ENCODE assay signal across 34 cellular contexts in genomic region chr4:185752881-185753280, GRCh38. TPM values are rescaled to one million over a fixed set of nuclear protein-coding genes. Genes with fewer than 3 reads are reported as not detected.
"Had no signal": no experiment of that assay in that cellular context is flagged by ENCODE, and none has a peak within 500 bp of the region (broad histone marks: within the 10 kb centered on the region; RNA-seq: fewer than 3 reads in every experiment).

No MANE protein-coding gene starts in this region.

- H3K27me3 Mint-ChIP-seq: activated CD4-positive, alpha-beta T cell treated with anti-CD3 and anti-CD28 coated beads, Interleukin-2, amount 10 ng/mL, durations not matched to agents 24 days and 14 days; activated CD8-positive, alpha-beta memory T cell treated with anti-CD3 and anti-CD28 coated beads, Interleukin-2, amount 10 ng/mL, durations not matched to agents 7 days and 5 days; activated naive CD8-positive, alpha-beta T cell treated with anti-CD3 and anti-CD28 coated beads, Interleukin-2, amount 10 ng/mL, durations not matched to agents 7 days and 5 days had no signal

- H3K36me3 ChIP-seq: ascending aorta, brain microvascular endothelial cell, esophagus squamous epithelium, gastroesophageal sphincter had no signal

- H3K4me3 ChIP-seq: ascending aorta, coronary artery, dorsolateral prefrontal cortex, esophagus squamous epithelium, gastroesophageal sphincter had no signal

- H3K9me3 ChIP-seq: ascending aorta, esophagus squamous epithelium, gastroesophageal sphincter had no signal

- H3K36me3 Mint-ChIP-seq: activated CD4-positive, alpha-beta memory T cell treated with anti-CD3 and anti-CD28 coated beads for 36 hours; activated CD8-positive, alpha-beta memory T cell treated with anti-CD3 and anti-CD28 coated beads, Interleukin-2, amount 10 ng/mL, durations not matched to agents 7 days and 5 days; activated naive CD4-positive, alpha-beta T cell treated with anti-CD3 and anti-CD28 coated beads, Interleukin-2, amount 50 U/mL, for 72 hours; activated naive CD8-positive, alpha-beta T cell treated with anti-CD3 and anti-CD28 coated beads, Interleukin-2, amount 10 ng/mL, durations not matched to agents 7 days and 5 days; T-cell had no signal

- H3K27ac Mint-ChIP-seq: activated CD4-positive, alpha-beta memory T cell treated with anti-CD3 and anti-CD28 coated beads for 36 hours; activated CD4-positive, alpha-beta T cell treated with anti-CD3 and anti-CD28 coated beads for 36 hours; activated CD4-positive, alpha-beta T cell treated with anti-CD3 and anti-CD28 coated beads, Interleukin-2, amount 10 ng/mL, durations not matched to agents 24 days and 14 days; activated CD8-positive, alpha-beta memory T cell treated with anti-CD3 and anti-CD28 coated beads, Interleukin-2, amount 10 ng/mL, durations not matched to agents 7 days and 5 days; activated CD8-positive, alpha-beta T cell treated with anti-CD3 and anti-CD28 coated beads, Interleukin-2, amount 10 ng/mL, durations not matched to agents 7 days and 5 days; activated naive CD4-positive, alpha-beta T cell treated with anti-CD3 and anti-CD28 coated beads for 36 hours; activated naive CD4-positive, alpha-beta T cell treated with anti-CD3 and anti-CD28 coated beads, Interleukin-2, amount 50 U/mL, for 72 hours; activated naive CD8-positive, alpha-beta T cell treated with anti-CD3 and anti-CD28 coated beads, Interleukin-2, amount 10 ng/mL, durations not matched to agents 7 days and 5 days; activated T-helper 1 cell treated with anti-CD3 and anti-CD28 coated beads, Interleukin-12 subunit alpha, Interleukin-12 subunit beta, Interleukin-2, Interleukin-4 antibody, amounts not matched to agents 30 ng/mL and 10 ng/mL and 1 ng/mL, durations not matched to agents 14 hours and 24 hours and 36 hours; activated T-helper 2 cell treated with anti-CD3 and anti-CD28 coated beads, Interferon-gamma antibody, Interleukin-2, Interleukin-4, amounts not matched to agents 10 μg/mL and 5 μg/mL and 100 μg/mL, durations not matched to agents 14 hours and 24 hours and 36 hours; dendritic cell treated with granulocyte-macrophage colony-stimulating factor and Interleukin-4, amounts not matched to agents 40 ng/mL and 50 ng/mL, for 4 days; endodermal cell; T-cell; T-helper 1 cell treated with Interleukin-12 subunit alpha and Interleukin-12 subunit beta and Interleukin-4 antibody, amounts not matched to agents 30 μg/mL and 1 μg/mL, for 36 hours had no signal

- H3K4me3 Mint-ChIP-seq: activated CD4-positive, alpha-beta memory T cell treated with anti-CD3 and anti-CD28 coated beads for 36 hours; activated CD4-positive, alpha-beta T cell treated with anti-CD3 and anti-CD28 coated beads for 36 hours; activated CD4-positive, alpha-beta T cell treated with anti-CD3 and anti-CD28 coated beads, Interleukin-2, amount 10 ng/mL, durations not matched to agents 24 days and 14 days; activated CD8-positive, alpha-beta memory T cell treated with anti-CD3 and anti-CD28 coated beads, Interleukin-2, amount 10 ng/mL, durations not matched to agents 7 days and 5 days; activated CD8-positive, alpha-beta T cell treated with anti-CD3 and anti-CD28 coated beads, Interleukin-2, amount 10 ng/mL, durations not matched to agents 7 days and 5 days; activated naive CD4-positive, alpha-beta T cell treated with anti-CD3 and anti-CD28 coated beads for 36 hours; activated naive CD8-positive, alpha-beta T cell treated with anti-CD3 and anti-CD28 coated beads, Interleukin-2, amount 10 ng/mL, durations not matched to agents 7 days and 5 days; activated T-helper 1 cell treated with anti-CD3 and anti-CD28 coated beads, Interleukin-12 subunit alpha, Interleukin-12 subunit beta, Interleukin-2, Interleukin-4 antibody, amounts not matched to agents 30 ng/mL and 10 ng/mL and 1 ng/mL, durations not matched to agents 14 hours and 24 hours and 36 hours; central memory CD8-positive, alpha-beta T cell; dendritic cell treated with granulocyte-macrophage colony-stimulating factor and Interleukin-4, amounts not matched to agents 40 ng/mL and 50 ng/mL, for 4 days; endodermal cell; T-cell; T-helper 1 cell treated with Interleukin-12 subunit alpha and Interleukin-12 subunit beta and Interleukin-4 antibody, amounts not matched to agents 30 μg/mL and 1 μg/mL, for 36 hours had no signal

- H3K27ac ChIP-seq: ascending aorta, brain microvascular endothelial cell, coronary artery, dorsolateral prefrontal cortex, esophagus squamous epithelium, gastroesophageal sphincter had no signal

- H3K4me1 ChIP-seq: ascending aorta, esophagus squamous epithelium had no signal

- H3K4me1 Mint-ChIP-seq: activated CD4-positive, alpha-beta T cell treated with anti-CD3 and anti-CD28 coated beads for 36 hours; activated CD4-positive, alpha-beta T cell treated with anti-CD3 and anti-CD28 coated beads, Interleukin-2, amount 10 ng/mL, durations not matched to agents 24 days and 14 days; activated CD8-positive, alpha-beta memory T cell treated with anti-CD3 and anti-CD28 coated beads, Interleukin-2, amount 10 ng/mL, durations not matched to agents 7 days and 5 days; activated naive CD8-positive, alpha-beta T cell treated with anti-CD3 and anti-CD28 coated beads, Interleukin-2, amount 10 ng/mL, durations not matched to agents 7 days and 5 days; central memory CD8-positive, alpha-beta T cell; T-cell had no signal

- DNase-seq: activated CD4-positive, alpha-beta memory T cell treated with anti-CD3 and anti-CD28 coated beads for 36 hours; activated CD4-positive, alpha-beta T cell treated with anti-CD3 and anti-CD28 coated beads for 36 hours; activated CD4-positive, alpha-beta T cell treated with anti-CD3 and anti-CD28 coated beads, Interleukin-2, amount 10 ng/mL, durations not matched to agents 24 days and 14 days; activated CD4-positive, CD25-positive, alpha-beta regulatory T cell; activated CD4-positive, CD25-positive, alpha-beta regulatory T cell treated with anti-CD3 and anti-CD28 coated beads, Interleukin-2, amount 50 U/mL, for 72 hours; activated CD8-positive, alpha-beta memory T cell treated with anti-CD3 and anti-CD28 coated beads, Interleukin-2, amount 10 ng/mL, durations not matched to agents 7 days and 5 days; activated CD8-positive, alpha-beta memory T cell treated with anti-CD3 and anti-CD28 coated beads, Interleukin-2, amount 50 U/mL, for 4 hours; activated CD8-positive, alpha-beta T cell treated with anti-CD3 and anti-CD28 coated beads, Interleukin-2, amount 10 ng/mL, durations not matched to agents 7 days and 5 days; activated effector memory CD4-positive, alpha-beta T cell treated with anti-CD3 and anti-CD28 coated beads, Interleukin-2, amount 50 U/mL, for 16 hours; activated naive CD4-positive, alpha-beta T cell treated with anti-CD3 and anti-CD28 coated beads for 36 hours; activated naive CD8-positive, alpha-beta T cell treated with anti-CD3 and anti-CD28 coated beads, Interleukin-2, amount 10 ng/mL, durations not matched to agents 7 days and 5 days; activated T-cell treated with anti-CD3 and anti-CD28 coated beads, Interleukin-2, amount 50 U/mL, for 1 hour; activated T-cell treated with anti-CD3 and anti-CD28 coated beads, Interleukin-2, amount 50 U/mL, for 48 hours; brain microvascular endothelial cell; dorsolateral prefrontal cortex; effector memory CD4-positive, alpha-beta T cell; endodermal cell; erythroblast; esophagus squamous epithelium; foreskin melanocyte; SW 1271; T-cell; T1000 had no signal

- ATAC-seq: activated CD4-positive, alpha-beta T cell treated with anti-CD3 and anti-CD28 coated beads for 36 hours; activated CD8-positive, alpha-beta memory T cell treated with anti-CD3 and anti-CD28 coated beads, Interleukin-2, amount 10 ng/mL, durations not matched to agents 7 days and 5 days; activated CD8-positive, alpha-beta T cell treated with anti-CD3 and anti-CD28 coated beads, Interleukin-2, amount 10 ng/mL, durations not matched to agents 7 days and 5 days; activated naive CD4-positive, alpha-beta T cell treated with anti-CD3 and anti-CD28 coated beads, Interleukin-2, amount 50 U/mL, for 72 hours; gastroesophageal sphincter; T-cell had no signal

- H3K9me3 Mint-ChIP-seq: activated CD4-positive, alpha-beta memory T cell treated with anti-CD3 and anti-CD28 coated beads for 36 hours; activated CD4-positive, alpha-beta T cell treated with anti-CD3 and anti-CD28 coated beads, Interleukin-2, amount 10 ng/mL, durations not matched to agents 24 days and 14 days; activated naive CD4-positive, alpha-beta T cell treated with anti-CD3 and anti-CD28 coated beads for 36 hours; activated naive CD8-positive, alpha-beta T cell treated with anti-CD3 and anti-CD28 coated beads, Interleukin-2, amount 10 ng/mL, durations not matched to agents 7 days and 5 days; activated T-helper 1 cell treated with anti-CD3 and anti-CD28 coated beads, Interleukin-12 subunit alpha, Interleukin-12 subunit beta, Interleukin-2, Interleukin-4 antibody, amounts not matched to agents 30 ng/mL and 10 ng/mL and 1 ng/mL, durations not matched to agents 14 hours and 24 hours and 36 hours; activated T-helper 2 cell treated with anti-CD3 and anti-CD28 coated beads, Interferon-gamma antibody, Interleukin-2, Interleukin-4, amounts not matched to agents 10 μg/mL and 5 μg/mL and 100 μg/mL, durations not matched to agents 14 hours and 24 hours and 36 hours; dendritic cell treated with granulocyte-macrophage colony-stimulating factor and Interleukin-4, amounts not matched to agents 40 ng/mL and 50 ng/mL, for 4 days; endodermal cell; T-helper 1 cell treated with Interleukin-12 subunit alpha and Interleukin-12 subunit beta and Interleukin-4 antibody, amounts not matched to agents 30 μg/mL and 1 μg/mL, for 36 hours had no signal

- H3K27me3 ChIP-seq: ascending aorta, brain microvascular endothelial cell, esophagus squamous epithelium, gastroesophageal sphincter had no signal

RNA-seq across cellular contexts. Expression of gene SORBS2, which starts 59.1 kb away (rescaled TPM):
- total RNA-seq: activated CD4-positive, alpha-beta memory T cell treated with anti-CD3 and anti-CD28 coated beads for 36 hours; activated CD4-positive, alpha-beta T cell treated with anti-CD3 and anti-CD28 coated beads for 36 hours; activated CD4-positive, alpha-beta T cell treated with anti-CD3 and anti-CD28 coated beads, Interleukin-2, amount 10 ng/mL, durations not matched to agents 24 days and 14 days; activated CD8-positive, alpha-beta memory T cell treated with anti-CD3 and anti-CD28 coated beads for 36 hours; activated CD8-positive, alpha-beta memory T cell treated with anti-CD3 and anti-CD28 coated beads, Interleukin-2, amount 10 ng/mL, durations not matched to agents 7 days and 5 days; activated CD8-positive, alpha-beta T cell treated with anti-CD3 and anti-CD28 coated beads, Interleukin-2, amount 10 ng/mL, durations not matched to agents 7 days and 5 days; activated naive CD4-positive, alpha-beta T cell treated with anti-CD3 and anti-CD28 coated beads for 36 hours; activated naive CD4-positive, alpha-beta T cell treated with anti-CD3 and anti-CD28 coated beads, Interleukin-2, amount 50 U/mL, for 72 hours; activated naive CD8-positive, alpha-beta T cell treated with anti-CD3 and anti-CD28 coated beads, Interleukin-2, amount 10 ng/mL, durations not matched to agents 7 days and 5 days; activated T-helper 1 cell treated with anti-CD3 and anti-CD28 coated beads, Interleukin-12 subunit alpha, Interleukin-12 subunit beta, Interleukin-2, Interleukin-4 antibody, amounts not matched to agents 30 ng/mL and 10 ng/mL and 1 ng/mL, durations not matched to agents 14 hours and 24 hours and 36 hours; activated T-helper 2 cell treated with anti-CD3 and anti-CD28 coated beads, Interferon-gamma antibody, Interleukin-2, Interleukin-4, amounts not matched to agents 10 μg/mL and 5 μg/mL and 100 μg/mL, durations not matched to agents 14 hours and 24 hours and 36 hours; T-helper 2 cell treated with Interferon-gamma antibody and Interleukin-4, amounts not matched to agents 100 ng/mL and 5 ng/mL, for 36 hours had no signal
